8 cellular contexts compared by ENCODE assay signal in the genomic region with DNA sequence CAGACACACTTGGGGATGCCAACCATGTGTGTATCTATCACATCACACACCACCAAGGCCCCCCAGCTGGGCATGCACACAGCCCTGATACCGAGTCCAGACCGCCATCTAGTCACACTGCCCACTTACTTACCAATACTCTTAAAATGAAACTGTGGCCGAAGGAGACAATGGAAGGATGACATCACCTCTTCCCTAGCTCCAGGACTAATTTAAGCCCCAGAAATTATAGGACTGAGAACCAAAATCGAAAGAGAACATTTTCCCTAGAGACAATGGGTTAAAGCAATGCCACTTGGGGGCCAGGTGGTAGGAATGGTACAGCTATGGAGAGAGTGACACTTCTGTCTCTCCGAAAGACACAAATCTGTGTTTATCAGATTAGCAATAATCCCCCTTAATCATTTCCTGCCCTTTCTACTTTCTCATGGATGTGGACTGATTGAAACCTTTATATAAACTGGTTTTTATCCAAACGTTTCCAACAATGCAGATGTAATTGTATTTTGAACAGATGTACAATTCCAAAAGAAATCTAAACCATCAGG. TPM values are rescaled to one million over a fixed set of nuclear protein-coding genes. Genes with fewer than 3 reads are reported as not detected.
DNase-seq lines count a peak whose midpoint lies in the region; ATAC-seq and TF ChIP-seq lines count a peak whose summit lies in the region.

No MANE protein-coding gene starts in this region.

- peaks cover 20% of the 10 kb centered on the region for H3K4me1 Mint-ChIP-seq in activated T-helper 17 cell treated with anti-CD3 and anti-CD28 coated beads, Interleukin-2, amount 50 U/mL, for 72 hours

- H3K36me3 Mint-ChIP-seq in activated T-helper 17 cell treated with anti-CD3 and anti-CD28 coated beads, Interleukin-2, amount 50 U/mL, for 72 hours (ENCODE audit: low read depth): no peaks in the 10 kb centered on the region

- H4K20me1 ChIP-seq in HCT116 (ENCODE audit: insufficient read depth): no peaks in the 10 kb centered on the region

- TF ChIP-seq POLR2A in HCT116 (IDR thresholded peaks at IDR 0.05; ENCODE audit: borderline replicate concordance, extremely low read depth, insufficient read depth, insufficient read length): no peak
- no peak for TF ChIP-seq POLR2A in prostate gland (IDR thresholded peaks at IDR 0.05)

- BruUV-seq in A673 (replicated peaks; lab: Mats Ljungman, UMichigan): no TSS peak
- BruUV-seq in HCT116 (replicated peaks; lab: Mats Ljungman, UMichigan): no TSS peak

- peak overlapping the region; percentile 82 for H3K27ac ChIP-seq in A673 (ENCODE audit: low read depth, low read length, poor library complexity, severe bottlenecking)
- H3K27ac ChIP-seq in HCT116 (ENCODE audit: low read depth, low read length): no peak overlapping the region
- H3K27ac ChIP-seq in prostate gland: no peak overlapping the region

- intact Hi-C loops in A673 (cut with micrococcal nuclease; ENCODE audit: unreplicated experiment) (no loop called here), HCT116 (cut with micrococcal nuclease) (no loop called here), prostate gland (cut with DNase I) (no loop called here)

- H3K9me3 ChIP-seq in A673 (ENCODE audit: low read depth, low read length, poor library complexity, severe bottlenecking): no peaks in the 10 kb centered on the region
- no peaks in the 10 kb centered on the region for H3K9me3 ChIP-seq in HCT116 (ENCODE audit: control insufficient read depth in 1 of 2, insufficient read depth in 1 of 2, low read depth in 1 of 2, low read length in 2 of 2)
- no peaks in the 10 kb centered on the region for H3K9me3 ChIP-seq in mononuclear cell (ENCODE audit: low read depth, low read length)
- no peaks in the 10 kb centered on the region for H3K9me3 ChIP-seq in prostate gland

- peak overlapping the region; percentile 94 for H2AFZ ChIP-seq in HCT116 (ENCODE audit: low read depth, low read length, poor library complexity, severe bottlenecking)

- H3K27me3 Mint-ChIP-seq in activated T-helper 17 cell treated with anti-CD3 and anti-CD28 coated beads, Interleukin-2, amount 50 U/mL, for 72 hours: no peaks in the 10 kb centered on the region

- H3K4me1 ChIP-seq in A673 (ENCODE audit: insufficient read depth, low read length, poor library complexity, severe bottlenecking) (peaks cover 14% of the 10 kb centered on the region), HCT116 (ENCODE audit: control insufficient read depth in 1 of 2, insufficient read depth in 2 of 2, low read length in 2 of 2) (peaks cover 0 to 15% of the 10 kb centered on the region in 2 experiments; a peak in 3 of 4 replicates), mononuclear cell (ENCODE audit: insufficient read depth, low read length) (peaks cover 22% of the 10 kb centered on the region), prostate gland (replicated peaks) (no peaks in the 10 kb centered on the region)

- POLR2A ChIA-PET in A673 (lab: Charles Lee; ENCODE audit: low non-redundant PET): no interaction called here
- POLR2A ChIA-PET in HCT116 (lab: Charles Lee): interaction anchor here (0.6 kb wide), 2 partner anchors 546 to 608 kb away, joined by 3 to 4 read pairs; partner anchors contain the start of gene ZIC2

- peak overlapping the region; percentile 83 for H3K4me2 ChIP-seq in HCT116 (ENCODE audit: low read length)

- peak; percentile 89 for DNase-seq in A673 (ENCODE audit: low spot score)
- no peak for DNase-seq in HCT116 (ENCODE audit: low read depth, low spot score)
- no peak for DNase-seq in NCI-H345 treated with DMSO at 0.1 percent for 48 hours (lab: John Stamatoyannopoulos, UW; ENCODE audit: unreplicated experiment)
- DNase-seq in prostate gland (ENCODE audit: low spot score): no peak

- peak overlapping the region; percentile 89 for H3K4me3 Mint-ChIP-seq in activated T-helper 17 cell treated with anti-CD3 and anti-CD28 coated beads, Interleukin-2, amount 50 U/mL, for 72 hours

- RAD21 ChIA-PET in HCT116 (lab: Charles Lee; ENCODE audit: low non-redundant PET in 1 of 2, low total read pairs in 2 of 2, uncharacterized antibody in 2 of 2, unreplicated experiment in 2 of 2): no interaction called here

- TF ChIP-seq CTCF in A673 (conservative IDR thresholded peaks at IDR 0.05; ENCODE audit: low read depth, low read length) (no peak), HCT116 (IDR thresholded peaks at IDR 0.05 in 2 of 3, conservative IDR thresholded peaks at IDR 0.05 in 1 of 3; ENCODE audit: borderline replicate concordance in 1 of 3, insufficient read depth in 1 of 3, low read depth in 2 of 3, low read length in 2 of 3) (no peak), prostate gland (IDR thresholded peaks at IDR 0.05) (no peak)

- no peaks in the 10 kb centered on the region for H3K36me3 ChIP-seq in A673 (ENCODE audit: insufficient read depth, low read length, poor library complexity, severe bottlenecking)
- H3K36me3 ChIP-seq in HCT116 (ENCODE audit: control insufficient read depth in 1 of 2, insufficient read depth in 2 of 2, low read length in 2 of 2): no peaks in the 10 kb centered on the region
- no peaks in the 10 kb centered on the region for H3K36me3 ChIP-seq in prostate gland

- peak overlapping the region; percentile 58 for H3K4me3 ChIP-seq in A673 (ENCODE audit: low read depth, low read length, poor library complexity, severe bottlenecking)
- H3K4me3 ChIP-seq in HCT116 (replicated peaks in 1 of 2; ENCODE audit: low read depth in 1 of 2, low read length in 2 of 2): peak overlapping the region in 1 of 2 experiments; percentile 73; a peak in 1 of 4 replicates
- H3K4me3 ChIP-seq in mononuclear cell (ENCODE audit: low read length): peak overlapping the region; percentile 65
- no peak overlapping the region for H3K4me3 ChIP-seq in prostate gland

- 79% methylated on average over 6 of the region's 6 CpGs for WGBS in prostate gland

- CTCF ChIA-PET in A673 (lab: Charles Lee) (no interaction called here), HCT116 (lab: Charles Lee) (no interaction called here)

- ATAC-seq in HCT116: no peak; the same call in 1 of the 2 replicates
- ATAC-seq in activated T-helper 17 cell treated with anti-CD3 and anti-CD28 coated beads, Interleukin-2, amount 50 U/mL, for 72 hours (replicated peaks): no peak
- no peak for ATAC-seq in HG03565 (IDR thresholded peaks at IDR 0.05; ENCODE audit: unreplicated experiment)
- ATAC-seq in GM18519 (IDR thresholded peaks at IDR 0.05; ENCODE audit: low FRiP score, unreplicated experiment): no peak

- H3K9me2 ChIP-seq in HCT116 (ENCODE audit: insufficient read depth): no peaks in the 10 kb centered on the region

- H3K27me3 ChIP-seq in A673 (replicated peaks; ENCODE audit: insufficient read depth, low read depth, low read length, poor library complexity): no peaks in the 10 kb centered on the region
- H3K27me3 ChIP-seq in HCT116 (ENCODE audit: insufficient read depth, low read length): no peaks in the 10 kb centered on the region
- H3K27me3 ChIP-seq in mononuclear cell (ENCODE audit: insufficient read depth, low read length): no peaks in the 10 kb centered on the region
- H3K27me3 ChIP-seq in prostate gland (replicated peaks; ENCODE audit: insufficient read depth): no peaks in the 10 kb centered on the region

- H3K27ac Mint-ChIP-seq in activated T-helper 17 cell treated with anti-CD3 and anti-CD28 coated beads, Interleukin-2, amount 50 U/mL, for 72 hours: peak overlapping the region; percentile 93

- no peaks in the 10 kb centered on the region for H3K79me2 ChIP-seq in HCT116 (ENCODE audit: insufficient read depth, low read length)

- H3K9ac ChIP-seq in HCT116 (ENCODE audit: low read length): 0 out of 2 replicates have a peak overlapping the region, but pooled peaks have one; percentile 80

- H3K9me3 Mint-ChIP-seq in activated T-helper 17 cell treated with anti-CD3 and anti-CD28 coated beads, Interleukin-2, amount 50 U/mL, for 72 hours: peaks cover under 1% of the 10 kb centered on the region

- TF ChIP-seq RAD21 in HCT116 (IDR thresholded peaks at IDR 0.05; ENCODE audit: low read depth): no peak

TF ChIP-seq in HCT116, 20 proteins besides CTCF, POLR2A, EP300 and RAD21:
- no peak for TF ChIP-seq REST (IDR thresholded peaks at IDR 0.05; ENCODE audit: low read depth)

RNA-seq across cellular contexts. Expression of gene GGACT, which starts 0.7 kb away (rescaled TPM):
- total RNA-seq in A673 (2021): 3.6 and 3.8 TPM in 2 replicates
- 5.0 TPM for total RNA-seq in HCT116 (2021; ENCODE audit: unreplicated experiment)
- polyA plus RNA-seq in HCT116 (2012): 3.4 and 3.6 TPM in 2 replicates
- 1 to 10 TPM; 1.2 to 1.7 TPM for total RNA-seq in activated T-helper 17 cell treated with anti-CD3 and anti-CD28 coated beads, Interleukin-2, amount 50 U/mL, for 72 hours
- 1.5 TPM for total RNA-seq in mononuclear cell
- 10 to 100 TPM in 1 of 2 donors, 1 to 10 TPM in 1; 4.8 to 15.1 TPM for total RNA-seq in prostate gland

Comparison
In these comparisons a context has a peak if more than half of its experiments do, and no peak if none do; other contexts are left out.
1. H3K4me3 ChIP-seq: peak in A673 (single experiment) and mononuclear cell (single experiment); none in prostate gland (0 of 2).